Comparison of ENCODE assay signal across 1 cellular context in genomic region chr10:14548970-14549369, GRCh38.
TF ChIP-seq lines count a peak whose summit lies in the region.

No MANE protein-coding gene starts in this region.

TF ChIP-seq in WTC11, 78 proteins besides CTCF, POLR2A, EP300 and RAD21 (continued from another document):
- no peak for TF ChIP-seq ZNF532 (CRISPR knock-in tag; IDR thresholded peaks at IDR 0.05; ENCODE audit: borderline replicate concordance)
TF ChIP-seq in WTC11: peak in this region for 0.
